12 cellular contexts compared by ENCODE assay signal in the genomic region with DNA sequence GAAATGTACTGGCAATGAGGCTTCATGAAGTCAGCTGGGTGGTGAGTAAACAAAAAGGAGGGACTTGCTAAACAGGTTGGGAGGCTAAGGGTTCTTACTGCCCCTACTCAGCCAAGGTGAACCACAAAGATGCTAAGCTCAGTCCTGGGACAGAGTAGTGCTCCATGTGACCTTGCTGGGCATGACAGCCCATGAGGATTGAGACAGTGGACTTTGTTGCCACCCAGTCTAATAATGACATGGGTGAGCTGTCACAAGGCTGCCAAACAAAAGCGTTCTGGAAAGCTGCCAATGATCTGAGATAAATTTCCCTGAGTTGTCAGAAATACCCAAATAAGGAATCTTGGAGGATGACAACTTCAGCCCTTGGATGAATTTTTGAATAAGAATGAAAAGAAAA.
DNase-seq lines count a peak whose midpoint lies in the region; TF ChIP-seq lines count a peak whose summit lies in the region.
"Had no signal": no experiment of that assay in that cellular context is flagged by ENCODE, and none has a peak within 500 bp of the region (broad histone marks: within the 10 kb centered on the region; RNA-seq: fewer than 3 reads in every experiment).

No MANE protein-coding gene starts in this region.

- TF ChIP-seq CTCF in fibroblast of the aortic adventitia (IDR thresholded peaks at IDR 0.05; ENCODE audit: insufficient read depth, low read length) (no peak), retinal pigment epithelial cell (conservative IDR thresholded peaks at IDR 0.05; ENCODE audit: low read depth, low read length) (no peak)

- H3K4me3 ChIP-seq in fibroblast of the aortic adventitia (ENCODE audit: low read depth, low read length) (no peak overlapping the region), retinal pigment epithelial cell (ENCODE audit: low read length) (no peak overlapping the region)
- H3K4me3 ChIP-seq: SJSA1 had no signal

- DNase-seq in SHP77 treated with DMSO at 0.1 percent for 48 hours (lab: John Stamatoyannopoulos, UW) (peak; percentile 0), SHP77 (lab: John Stamatoyannopoulos, UW) (no peak), NCI-H345 treated with DMSO at 0.1 percent for 48 hours (lab: John Stamatoyannopoulos, UW; ENCODE audit: unreplicated experiment) (peak; percentile 17), fibroblast of the aortic adventitia (ENCODE audit: low read depth) (peak; percentile 3), retinal pigment epithelial cell (ENCODE audit: low read depth) (peak; percentile 17), NCI-H1694 treated with DMSO at 0.1 percent for 48 hours (lab: John Stamatoyannopoulos, UW) (no peak), MV-4-11 (lab: John Stamatoyannopoulos, UW) (no peak), cerebellar nuclear complex (lab: John Stamatoyannopoulos, UW) (no peak)
- DNase-seq: ACHN; effector memory CD8-positive, alpha-beta T cell; HCEC 1CT had no signal

Comparison
In these comparisons a context has a peak if more than half of its experiments do, and no peak if none do; other contexts are left out.
1. DNase-seq: peak in SHP77 treated with DMSO at 0.1 percent for 48 hours (single experiment), NCI-H345 treated with DMSO at 0.1 percent for 48 hours (single experiment), fibroblast of the aortic adventitia (single experiment) and retinal pigment epithelial cell (single experiment); none in SHP77 (0 of 2), NCI-H1694 treated with DMSO at 0.1 percent for 48 hours (single experiment), MV-4-11 (single experiment) and cerebellar nuclear complex (0 of 2).